In the genomic region with DNA sequence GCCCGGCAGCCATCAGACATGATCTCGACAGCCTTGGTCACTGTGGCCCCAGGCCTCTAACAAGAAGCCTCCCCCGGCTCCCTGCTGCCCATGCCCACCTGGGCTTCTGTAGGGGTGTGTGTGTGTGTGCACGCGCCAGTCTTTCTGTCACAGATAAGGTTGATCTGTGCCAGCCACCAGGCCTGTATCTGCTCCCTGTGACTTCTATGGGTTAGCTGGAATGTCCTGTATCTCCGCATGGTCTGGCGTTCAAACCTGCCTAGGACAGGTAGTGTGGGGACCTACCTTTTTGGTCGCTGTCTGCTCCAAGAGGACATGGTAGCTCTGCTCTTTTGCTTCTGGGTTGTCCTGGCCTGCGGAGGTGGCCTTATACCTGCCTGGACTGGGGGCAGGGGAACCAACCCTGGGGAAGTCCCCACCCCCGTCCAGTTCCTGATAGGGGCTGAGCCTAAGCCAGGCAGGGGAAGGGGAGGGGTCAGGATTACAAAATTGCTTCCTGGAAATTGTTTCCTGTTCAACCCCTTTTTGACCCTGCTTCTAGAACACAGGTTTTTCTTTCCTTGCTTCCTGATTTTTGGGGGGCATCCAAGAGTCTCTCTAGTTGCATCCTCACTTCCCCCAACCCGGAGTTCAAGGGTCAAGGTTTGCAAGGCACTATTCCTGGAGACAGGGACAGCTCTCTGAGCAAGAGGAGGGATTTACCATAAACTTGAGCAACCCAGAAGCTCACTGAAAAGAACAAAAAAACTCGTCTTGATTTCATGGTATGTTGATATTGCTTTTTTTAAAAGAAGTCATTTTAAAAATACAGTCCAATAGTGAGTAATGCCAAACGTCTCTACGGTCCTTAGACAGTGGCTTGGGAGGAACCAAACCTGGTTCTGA, we compare ENCODE assay signal across 1 cellular context.
TF ChIP-seq lines count a peak whose summit lies in the region.

TSS of gene LRG1 (minus strand) at position 340 of the 885 bp plus-strand sequence. CDS start at position 317, 23 bp downstream.

TF ChIP-seq in SK-N-SH, 30 proteins besides CTCF, POLR2A, EP300 and RAD21 (continued from another document):
- TF ChIP-seq, protein P1, sequence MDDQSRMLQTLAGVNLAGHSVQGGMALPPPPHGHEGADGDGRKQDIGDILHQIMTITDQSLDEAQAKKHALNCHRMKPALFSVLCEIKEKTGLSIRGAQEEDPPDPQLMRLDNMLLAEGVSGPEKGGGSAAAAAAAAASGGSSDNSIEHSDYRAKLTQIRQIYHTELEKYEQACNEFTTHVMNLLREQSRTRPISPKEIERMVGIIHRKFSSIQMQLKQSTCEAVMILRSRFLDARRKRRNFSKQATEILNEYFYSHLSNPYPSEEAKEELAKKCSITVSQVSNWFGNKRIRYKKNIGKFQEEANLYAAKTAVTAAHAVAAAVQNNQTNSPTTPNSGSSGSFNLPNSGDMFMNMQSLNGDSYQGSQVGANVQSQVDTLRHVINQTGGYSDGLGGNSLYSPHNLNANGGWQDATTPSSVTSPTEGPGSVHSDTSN (IDR thresholded peaks at IDR 0.05): no peak
- TF ChIP-seq RFX5 (IDR thresholded peaks at IDR 0.05; ENCODE audit: low read length) (no peak), RCOR1 (IDR thresholded peaks at IDR 0.05; ENCODE audit: low read length) (no peak), JUND (IDR thresholded peaks at IDR 0.05) (no peak), RXRA (IDR thresholded peaks at IDR 0.05; ENCODE audit: borderline replicate concordance, low read depth) (no peak), GATA2 (CRISPR knock-in tag; IDR thresholded peaks at IDR 0.05) (no peak), MXI1 (IDR thresholded peaks at IDR 0.05; ENCODE audit: low read depth, low read length) (no peak), POLR2AphosphoS5 (IDR thresholded peaks at IDR 0.05; ENCODE audit: low read depth, low read length) (no peak), MEF2A (IDR thresholded peaks at IDR 0.05; ENCODE audit: borderline replicate concordance, low read depth) (no peak), FOXM1 (IDR thresholded peaks at IDR 0.05; ENCODE audit: low read depth) (no peak), CHD2 (IDR thresholded peaks at IDR 0.05; ENCODE audit: low read length, partially characterized antibody) (no peak)
- TF ChIP-seq, protein P2, sequence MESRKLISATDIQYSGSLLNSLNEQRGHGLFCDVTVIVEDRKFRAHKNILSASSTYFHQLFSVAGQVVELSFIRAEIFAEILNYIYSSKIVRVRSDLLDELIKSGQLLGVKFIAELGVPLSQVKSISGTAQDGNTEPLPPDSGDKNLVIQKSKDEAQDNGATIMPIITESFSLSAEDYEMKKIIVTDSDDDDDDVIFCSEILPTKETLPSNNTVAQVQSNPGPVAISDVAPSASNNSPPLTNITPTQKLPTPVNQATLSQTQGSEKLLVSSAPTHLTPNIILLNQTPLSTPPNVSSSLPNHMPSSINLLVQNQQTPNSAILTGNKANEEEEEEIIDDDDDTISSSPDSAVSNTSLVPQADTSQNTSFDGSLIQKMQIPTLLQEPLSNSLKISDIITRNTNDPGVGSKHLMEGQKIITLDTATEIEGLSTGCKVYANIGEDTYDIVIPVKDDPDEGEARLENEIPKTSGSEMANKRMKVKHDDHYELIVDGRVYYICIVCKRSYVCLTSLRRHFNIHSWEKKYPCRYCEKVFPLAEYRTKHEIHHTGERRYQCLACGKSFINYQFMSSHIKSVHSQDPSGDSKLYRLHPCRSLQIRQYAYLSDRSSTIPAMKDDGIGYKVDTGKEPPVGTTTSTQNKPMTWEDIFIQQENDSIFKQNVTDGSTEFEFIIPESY (IDR thresholded peaks at IDR 0.05; ENCODE audit: borderline replicate concordance, low read depth): no peak
